Comparison of ENCODE assay signal across 1 cellular context in genomic region chr3:12193485-12194165, GRCh38.
TF ChIP-seq lines count a peak whose summit lies in the region.

No MANE protein-coding gene starts in this region.

TF ChIP-seq in endothelial cell of umbilical vein, 7 proteins besides CTCF, POLR2A, EP300 and RAD21:
- TF ChIP-seq MAX (IDR thresholded peaks at IDR 0.05; ENCODE audit: insufficient read depth, insufficient read length) (no peak), MYC (IDR thresholded peaks at IDR 0.05; ENCODE audit: low read depth, low read length) (no peak), FOS (IDR thresholded peaks at IDR 0.05; ENCODE audit: borderline replicate concordance, insufficient read depth, low read length) (peak; percentile 97), JUN (IDR thresholded peaks at IDR 0.05; ENCODE audit: borderline replicate concordance, insufficient read depth, insufficient read length, low read depth) (peak; percentile 83), GATA2 (IDR thresholded peaks at IDR 0.05; ENCODE audit: insufficient read depth, insufficient read length, low read depth, low read length) (peak; percentile 28), POLR2AphosphoS5 (IDR thresholded peaks at IDR 0.05; ENCODE audit: insufficient read depth, low read depth, low read length) (peak; percentile 68), EZH2 (IDR thresholded peaks at IDR 0.05; ENCODE audit: borderline replicate concordance, low read depth, low read length, severe bottlenecking) (no peak)
